ENCODE assay signal across 14 cellular contexts in genomic region chr11:75850787-75851186, GRCh38. TPM values are rescaled to one million over a fixed set of nuclear protein-coding genes. Genes with fewer than 3 reads are reported as not detected.
DNase-seq lines count a peak whose midpoint lies in the region; ATAC-seq, FAIRE-seq and TF ChIP-seq lines count a peak whose summit lies in the region.
"Had no signal": no experiment of that assay in that cellular context is flagged by ENCODE, and none has a peak within 500 bp of the region (broad histone marks: within the 10 kb centered on the region; RNA-seq: fewer than 3 reads in every experiment).

No MANE protein-coding gene starts in this region.

- DNase-seq in activated naive CD8-positive, alpha-beta T cell treated with anti-CD3 and anti-CD28 coated beads, Interleukin-2, amount 50 U/mL, for 24 hours: no peak
- DNase-seq in GM12878 (ENCODE audit: low read depth, low spot score): no peak
- no peak for DNase-seq in left lung
- DNase-seq in tibial artery: no peak
- no peak for DNase-seq in NCI-H2081 (lab: John Stamatoyannopoulos, UW)
- no peak for DNase-seq in GM13976 (ENCODE audit: low spot score)
- DNase-seq in NCI-H146 (lab: John Stamatoyannopoulos, UW): no peak
- DNase-seq: stimulated activated CD4-positive, alpha-beta T cell treated with anti-CD3 and anti-CD28 coated beads, Interleukin-15, amount 100 ng/mL, for 24 hours; stimulated activated naive CD8-positive, alpha-beta T cell treated with anti-CD3 and anti-CD28 coated beads, Interleukin-15, amount 100 ng/mL, for 72 hours; T-helper 2 cell had no signal

- H3K4me3 ChIP-seq in GM12878 (no peak overlapping the region), left lung (no peak overlapping the region), tibial artery (no peak overlapping the region)

- no peak overlapping the region for H2AFZ ChIP-seq in GM12878 (ENCODE audit: control insufficient read depth, low read depth, low read length)

- H3K9me3 ChIP-seq in GM12878 (replicated peaks; ENCODE audit: control insufficient read depth, insufficient read depth, low read length): no peaks in the 10 kb centered on the region; the same call in 1 of the 3 replicates
- H3K9me3 ChIP-seq in left lung: no peaks in the 10 kb centered on the region
- no peaks in the 10 kb centered on the region for H3K9me3 ChIP-seq in tibial artery

- peak overlapping the region; percentile 27; the same call in 1 of the 2 replicates for H3K4me2 ChIP-seq in GM12878 (ENCODE audit: control insufficient read depth, insufficient read depth)

- POLR2A ChIA-PET in GM12878 (lab: Charles Lee): interaction anchor here (0.8 to 1.3 kb wide), 5 partner anchors 10 to 37 kb away, joined by 3 to 7 read pairs (median 3); no protein-coding TSS in a partner anchor

- in situ Hi-C loops in GM12878 (cut with MboI) (no loop called here), GM13976 (cut with MboI; ENCODE audit: low sequenced_read_pairs, unreplicated experiment) (no loop called here)

- no peaks in the 10 kb centered on the region for H3K27me3 ChIP-seq in GM12878 (replicated peaks in 1 of 2; ENCODE audit: control insufficient read depth in 2 of 2, insufficient read depth in 2 of 2, low read length in 1 of 2)
- H3K27me3 ChIP-seq in left lung: no peaks in the 10 kb centered on the region
- no peaks in the 10 kb centered on the region for H3K27me3 ChIP-seq in tibial artery

- no peak for TF ChIP-seq EP300 in GM12878 (IDR thresholded peaks at IDR 0.05; ENCODE audit: borderline replicate concordance in 1 of 2, control insufficient read depth in 1 of 2, low read depth in 2 of 2, low read length in 2 of 2)

- no peaks in the 10 kb centered on the region for H3K9me3 Mint-ChIP-seq in activated naive CD8-positive, alpha-beta T cell (ENCODE audit: low read depth)
- H3K9me3 Mint-ChIP-seq in activated naive CD8-positive, alpha-beta T cell treated with anti-CD3 and anti-CD28 coated beads, Interleukin-2, amount 50 U/mL, for 24 hours: no peaks in the 10 kb centered on the region
- H3K9me3 Mint-ChIP-seq: stimulated activated naive CD8-positive, alpha-beta T cell treated with anti-CD3 and anti-CD28 coated beads, Interleukin-15, amount 100 ng/mL, for 72 hours had no signal

- SMC1A ChIA-PET in GM12878 (lab: Charles Lee; ENCODE audit: uncharacterized antibody, unreplicated experiment): interaction anchor here (0.6 to 3.0 kb wide), 9 partner anchors 11 to 227 kb away, joined by 3 to 12 read pairs (median 4); no protein-coding TSS in a partner anchor

- CTCF ChIA-PET in GM12878 (lab: Yijun Ruan, JAX): interaction anchor here (1.2 to 3.1 kb wide), 3 partner anchors 14 to 48 kb away, joined by 4 to 20 read pairs (median 4); no protein-coding TSS in a partner anchor

- WGBS in GM12878 (ENCODE audit: insufficient coverage, insufficient replicate concordance, low lambda C conversion rate, missing lambda C conversion rate): 100% methylated on average over 3 of the region's 3 CpGs

- H4K20me1 ChIP-seq in GM12878 (ENCODE audit: control insufficient read depth, insufficient read depth): no peaks in the 10 kb centered on the region

- H3K27me3 Mint-ChIP-seq in activated naive CD8-positive, alpha-beta T cell: no peaks in the 10 kb centered on the region
- H3K27me3 Mint-ChIP-seq in activated naive CD8-positive, alpha-beta T cell treated with anti-CD3 and anti-CD28 coated beads, Interleukin-2, amount 50 U/mL, for 24 hours: no peaks in the 10 kb centered on the region
- H3K27me3 Mint-ChIP-seq: stimulated activated naive CD8-positive, alpha-beta T cell treated with anti-CD3 and anti-CD28 coated beads, Interleukin-15, amount 100 ng/mL, for 72 hours had no signal

- peaks cover 72% of the 10 kb centered on the region for H3K79me2 ChIP-seq in GM12878 (ENCODE audit: control insufficient read depth, insufficient read depth, low read length)

- peaks cover 22% of the 10 kb centered on the region for H3K4me1 Mint-ChIP-seq in activated naive CD8-positive, alpha-beta T cell (ENCODE audit: low read depth)
- peaks cover 12% of the 10 kb centered on the region for H3K4me1 Mint-ChIP-seq in activated naive CD8-positive, alpha-beta T cell treated with anti-CD3 and anti-CD28 coated beads, Interleukin-2, amount 50 U/mL, for 24 hours

- peak overlapping the region; percentile 46; the same call in 1 of the 2 replicates for H3K27ac ChIP-seq in GM12878 (ENCODE audit: control insufficient read depth, insufficient read depth)
- peak overlapping the region; percentile 28 to 30 for H3K27ac ChIP-seq in left lung
- peak overlapping the region; percentile 21 to 54 for H3K27ac ChIP-seq in tibial artery

- FAIRE-seq in GM12878 (lab: Jason Lieb, UNC): no peak
- FAIRE-seq: A204.1, colon, H54 had no signal

- RAD21 ChIA-PET in GM12878 (lab: Charles Lee; ENCODE audit: unreplicated experiment): interaction anchor here (1.7 kb wide), 1 partner anchor 26 kb away, joined by 8 read pairs; no protein-coding TSS in a partner anchor

- H3K4me3 Mint-ChIP-seq in activated naive CD8-positive, alpha-beta T cell: no peak overlapping the region
- no peak overlapping the region for H3K4me3 Mint-ChIP-seq in activated naive CD8-positive, alpha-beta T cell treated with anti-CD3 and anti-CD28 coated beads, Interleukin-2, amount 50 U/mL, for 24 hours
- H3K4me3 Mint-ChIP-seq: stimulated activated naive CD8-positive, alpha-beta T cell treated with anti-CD3 and anti-CD28 coated beads, Interleukin-15, amount 100 ng/mL, for 72 hours had no signal

- H3K4me1 ChIP-seq in GM12878 (ENCODE audit: control insufficient read depth, insufficient read depth, low read length) (peaks cover 7% of the 10 kb centered on the region), left lung (peaks cover 7 to 26% of the 10 kb centered on the region in 2 donors), tibial artery (peaks cover 0 to 21% (median 16%) of the 10 kb centered on the region in 4 donors)

- TF ChIP-seq POLR2A in GM12878 (IDR thresholded peaks at IDR 0.05; ENCODE audit: low read depth, low read length): no peak

- TF ChIP-seq CTCF in GM12878 (IDR thresholded peaks at IDR 0.05 in 2 of 3, conservative IDR thresholded peaks at IDR 0.05 in 1 of 3; ENCODE audit: control insufficient read depth in 2 of 3, extremely low read depth in 1 of 3, insufficient read depth in 1 of 3, low read depth in 3 of 3, low read length in 3 of 3): no peak
- no peak for TF ChIP-seq CTCF in left lung (IDR thresholded peaks at IDR 0.05)
- no peak for TF ChIP-seq CTCF in tibial artery (IDR thresholded peaks at IDR 0.05)
- no peak for TF ChIP-seq CTCF in GM13976 (IDR thresholded peaks at IDR 0.05; ENCODE audit: borderline replicate concordance, control extremely low read depth, extremely low read depth, insufficient read depth, missing control alignments)

- H3K36me3 Mint-ChIP-seq in activated naive CD8-positive, alpha-beta T cell: peaks cover 10% of the 10 kb centered on the region
- peaks cover 15% of the 10 kb centered on the region for H3K36me3 Mint-ChIP-seq in activated naive CD8-positive, alpha-beta T cell treated with anti-CD3 and anti-CD28 coated beads, Interleukin-2, amount 50 U/mL, for 24 hours (ENCODE audit: low read depth)

- no peak for TF ChIP-seq RAD21 in GM12878 (IDR thresholded peaks at IDR 0.05; ENCODE audit: insufficient read depth, low read depth, low read length)

- intact Hi-C loops in GM12878 (cut with micrococcal nuclease; ENCODE audit: unreplicated experiment) (no loop called here), left lung (cut with DNase I) (no loop called here), tibial artery (cut with DNase I; ENCODE audit: low total_unique reads) (no loop called here)

- no peak for ATAC-seq in activated naive CD8-positive, alpha-beta T cell treated with anti-CD3 and anti-CD28 coated beads, Interleukin-2, amount 50 U/mL, for 24 hours
- peak; percentile 54 for ATAC-seq in GM12878
- peak; percentile 86 for ATAC-seq in left lung
- ATAC-seq: stimulated activated naive CD8-positive, alpha-beta T cell treated with anti-CD3 and anti-CD28 coated beads, Interleukin-15, amount 100 ng/mL, for 72 hours had no signal

- H3K36me3 ChIP-seq in GM12878 (ENCODE audit: control insufficient read depth in 2 of 2, insufficient read depth in 2 of 2, low read length in 1 of 2) (peaks cover 2 to 9% of the 10 kb centered on the region in 2 experiments), left lung (peaks cover 0 to 11% of the 10 kb centered on the region in 2 donors), tibial artery (peaks cover 0 to 7% (median 0%) of the 10 kb centered on the region in 3 donors)

- BruUV-seq in GM12878 (replicated peaks; lab: Mats Ljungman, UMichigan): no TSS peak

- peak overlapping the region; percentile 12 for H3K27ac Mint-ChIP-seq in activated naive CD8-positive, alpha-beta T cell
- H3K27ac Mint-ChIP-seq in activated naive CD8-positive, alpha-beta T cell treated with anti-CD3 and anti-CD28 coated beads, Interleukin-2, amount 50 U/mL, for 24 hours: no peak overlapping the region

- H3K9ac ChIP-seq in GM12878 (ENCODE audit: control insufficient read depth, insufficient read depth, low read length): no peak overlapping the region

TF ChIP-seq in GM12878, 131 proteins besides CTCF, POLR2A, EP300 and RAD21:
- TF ChIP-seq HDGF (IDR thresholded peaks at IDR 0.05): no peak

RNA-seq across cellular contexts. Expression of gene UVRAG, which starts 35.8 kb away (rescaled TPM):
- total RNA-seq in GM12878 (2013; cell fraction: nucleolus; rRNA removed): 344 and 366 TPM in 2 replicates
- total RNA-seq in GM12878 (2014; rRNA removed) (37.0 and 39.6 TPM in 2 replicates), GM12878 (2014; rRNA removed; fragmentation: Illumina TruSeq; extraction: Trizol) (40.7 and 41.3 TPM in 2 replicates), GM12878 (2021) (42.9 and 43.4 TPM in 2 replicates), left lung (10 to 100 TPM; 29.6 to 36.0 TPM)
- polyA plus RNA-seq in GM12878 (2011; ENCODE audit: low read depth): 19.8 TPM
- polyA plus RNA-seq in GM12878 (2011; rRNA removed) (36.9 and 52.3 TPM in 2 replicates), GM12878 (2014; fragmentation: Illumina TruSeq; extraction: Trizol) (31.8 and 35.3 TPM in 2 replicates), GM12878 (2014; fragmentation: Nextera tagmentation; extraction: Ambion mirVana) (10 to 100 TPM in 1 of 2 experiments, 1 to 10 TPM in 1; 7.0 to 11.2 TPM), GM12878 (2014; rRNA removed) (24.0 and 26.7 TPM in 2 replicates), GM12878 (2016; fragmentation: Nextera tagmentation; extraction: Ambion mirVana) (10 to 100 TPM; 37.9 to 43.4 TPM)
- 20.1 and 23.2 TPM in 2 replicates for polyA plus RNA-seq in GM12878 (2011; cell fraction: cytosol; rRNA removed)
- polyA plus RNA-seq in GM12878 (2011; cell fraction: nucleus; rRNA removed): 33.4 and 36.0 TPM in 2 replicates
- 24.8 and 28.3 TPM in 2 replicates for polyA plus RNA-seq in GM12878 (2012)
- polyA minus RNA-seq in GM12878 (2011; rRNA and poly(A)+ RNA removed): 72.7 and 77.2 TPM in 2 replicates
- 17.0 and 18.5 TPM in 2 replicates for polyA minus RNA-seq in GM12878 (2011; cell fraction: cytosol; rRNA and poly(A)+ RNA removed)
- polyA minus RNA-seq in GM12878 (2011; cell fraction: nucleus; rRNA and poly(A)+ RNA removed): 96.4 and 155 TPM in 2 replicates
